In the genomic region with DNA sequence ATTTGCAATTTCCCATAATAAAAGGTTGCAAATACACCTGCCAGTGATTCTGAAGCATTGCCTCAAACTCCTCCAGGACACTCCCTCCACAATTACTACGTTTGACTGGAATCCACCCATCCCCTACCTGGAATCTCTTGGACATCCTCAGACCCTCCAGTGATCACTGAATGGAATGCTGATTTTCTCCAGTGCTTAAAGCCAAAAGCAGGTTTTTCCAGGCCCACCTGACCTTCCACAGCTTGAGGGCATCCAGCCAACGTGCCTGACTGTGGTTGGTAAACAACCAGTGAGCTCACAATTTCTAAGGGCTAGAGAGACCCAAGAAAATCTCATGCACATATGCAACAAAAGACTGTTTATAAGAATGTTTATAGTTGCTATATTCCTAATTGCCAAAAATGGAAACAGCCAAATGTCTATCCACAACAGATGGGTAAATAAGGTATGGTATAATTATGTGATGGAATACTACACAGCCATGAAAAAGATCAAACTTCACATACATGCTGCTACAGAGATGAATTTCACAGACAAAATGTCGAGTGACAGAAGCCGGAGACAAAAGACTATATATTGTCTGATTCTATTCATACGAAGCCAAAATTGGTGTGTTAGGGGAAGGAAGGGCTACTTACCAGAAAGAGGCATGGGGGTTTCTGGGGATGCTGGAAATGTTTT, we compare ENCODE assay signal across 20 cellular contexts.
A peak's percentile ranks its signal among the peaks of the same experiment; 100 is the strongest.
DNase-seq lines count a peak whose midpoint lies in the region; ATAC-seq and TF ChIP-seq lines count a peak whose summit lies in the region.
"Had no signal": no experiment of that assay in that cellular context is flagged by ENCODE, and none has a peak within 500 bp of the region (broad histone marks: within the 10 kb centered on the region; RNA-seq: fewer than 3 reads in every experiment).

No MANE protein-coding gene starts in this region.

- no peak overlapping the region for H3K18ac ChIP-seq in mesendoderm (ENCODE audit: low read length)

- intact Hi-C loops in PC-3 (cut with micrococcal nuclease) = no loop called here
- intact Hi-C loops in Right ventricle myocardium inferior (cut with DNase I) = no loop called here

- no peak overlapping the region for H2AK5ac ChIP-seq in mesendoderm (ENCODE audit: low read length)

- no peak overlapping the region for H3K23ac ChIP-seq in mesendoderm (ENCODE audit: low read length)

- CTCF ChIA-PET in PC-3 (lab: Charles Lee) = no interaction called here

- no peak overlapping the region for H2BK15ac ChIP-seq in mesendoderm (replicated peaks; ENCODE audit: low read depth)

- no peak for ATAC-seq in PC-3
- no peak for ATAC-seq in GM18858 (IDR thresholded peaks at IDR 0.05; ENCODE audit: unreplicated experiment)
- no peak for ATAC-seq in GM19397 (IDR thresholded peaks at IDR 0.05; ENCODE audit: unreplicated experiment)
- ATAC-seq in GM18907 (IDR thresholded peaks at IDR 0.05; ENCODE audit: unreplicated experiment) = no peak
- no peak for ATAC-seq in Right ventricle myocardium inferior

- no peaks in the 10 kb centered on the region for H3K9me2 ChIP-seq in PC-3 (replicated peaks; ENCODE audit: low read length)
- H3K9me2 ChIP-seq: SK-N-SH had no signal

- POLR2A ChIA-PET in PC-3 (lab: Charles Lee; ENCODE audit: unreplicated experiment) = no interaction called here

- no peak overlapping the region for H4K5ac ChIP-seq in mesendoderm (ENCODE audit: low read length)

- H3K4ac ChIP-seq in mesendoderm (ENCODE audit: low read depth, low read length) = no peak overlapping the region

- no peaks in the 10 kb centered on the region for H3K36me3 ChIP-seq in PC-3 (ENCODE audit: low read depth, low read length)
- H3K36me3 ChIP-seq in mesendoderm (ENCODE audit: control insufficient read depth, insufficient read depth, low read length) = no peaks in the 10 kb centered on the region

- H3K27ac ChIP-seq in PC-3 (ENCODE audit: low read length) = no peak overlapping the region
- H3K27ac ChIP-seq in mesendoderm (ENCODE audit: low read depth, low read length) = no peak overlapping the region
- H3K27ac ChIP-seq: C4-2B, HL-60 had no signal

- no peak overlapping the region for H2AFZ ChIP-seq in PC-3 (ENCODE audit: low read length)

- TF ChIP-seq CTCF in PC-3 (conservative IDR thresholded peaks at IDR 0.05; ENCODE audit: low read depth, low read length) = no peak

- H2BK5ac ChIP-seq in mesendoderm (ENCODE audit: low read length) = no peak overlapping the region

- H3K4me2 ChIP-seq in PC-3 (ENCODE audit: low read length) (no peak overlapping the region), mesendoderm (ENCODE audit: low read length) (no peak overlapping the region)
- H3K4me2 ChIP-seq: SK-N-SH had no signal

- H2BK120ac ChIP-seq in mesendoderm (ENCODE audit: low read depth, low read length) = no peak overlapping the region

- no peaks in the 10 kb centered on the region for H3K79me1 ChIP-seq in mesendoderm (ENCODE audit: low read length)

- no peak overlapping the region for H3K4me3 ChIP-seq in PC-3 (ENCODE audit: low read length)
- H3K4me3 ChIP-seq in mesendoderm (ENCODE audit: low read length) = no peak overlapping the region

- H4K20me1 ChIP-seq in PC-3 (ENCODE audit: low read length) = no peaks in the 10 kb centered on the region

- no peak overlapping the region for H4K8ac ChIP-seq in mesendoderm (ENCODE audit: low read depth, low read length)

- H3K4me1 ChIP-seq in PC-3 (ENCODE audit: insufficient read depth, low read length) (peaks cover 14% of the 10 kb centered on the region), mesendoderm (ENCODE audit: control insufficient read depth, low read depth, low read length) (no peaks in the 10 kb centered on the region)

- H3K27me3 ChIP-seq in PC-3 (ENCODE audit: low read length) = no peaks in the 10 kb centered on the region
- H3K27me3 ChIP-seq in mesendoderm (ENCODE audit: insufficient read depth, low read length, poor library complexity) = no peaks in the 10 kb centered on the region

- no peaks in the 10 kb centered on the region for H3K79me2 ChIP-seq in PC-3 (ENCODE audit: low read length)
- H3K79me2 ChIP-seq in mesendoderm (ENCODE audit: control insufficient read depth, insufficient read depth, low read length) = no peaks in the 10 kb centered on the region

- BruUV-seq in PC-3 (replicated peaks; lab: Mats Ljungman, UMichigan) = no TSS peak

- H3F3A ChIP-seq in PC-3 (ENCODE audit: low read length, unreplicated experiment) = no peaks in the 10 kb centered on the region

- H3K9ac ChIP-seq in PC-3 (ENCODE audit: low read length) (no peak overlapping the region), mesendoderm (ENCODE audit: low read length) (no peak overlapping the region)
- H3K9ac ChIP-seq: SK-N-SH had no signal

- no peaks in the 10 kb centered on the region for H3K9me3 ChIP-seq in PC-3 (ENCODE audit: low read length)
- H3K9me3 ChIP-seq: SK-N-SH had no signal

- DNase-seq in NCI-H2029 treated with DMSO at 0.1 percent for 48 hours (lab: John Stamatoyannopoulos, UW) = peak; percentile 61
- peak; percentile 58 for DNase-seq in PC-3
- peak; percentile 55 for DNase-seq in mesendoderm
- no peak for DNase-seq in Right ventricle myocardium inferior (ENCODE audit: missing footprints)
- DNase-seq: ACHN, AML-193, GF-D8, H7, IMR-90, Karpas-422, NCI-H1436, NCI-H2107, NCI-H510A, SHP77 treated with DMSO at 0.1 percent for 48 hours, SK-N-SH had no signal

- no CpG with 5 or more reads among the region's 5 CpGs for WGBS in mesendoderm (ENCODE audit: extremely low coverage, insufficient coverage, low lambda C conversion rate)

- H3K56ac ChIP-seq in mesendoderm (ENCODE audit: low read length) = no peak overlapping the region
